ENCODE assay signal across 25 cellular contexts in genomic region chr5:101136454-101136853, GRCh38.
"Had no signal": no experiment of that assay in that cellular context is flagged by ENCODE, and none has a peak within 500 bp of the region (broad histone marks: within the 10 kb centered on the region; RNA-seq: fewer than 3 reads in every experiment).

No MANE protein-coding gene starts in this region.

- H3K27ac ChIP-seq: epithelial cell of prostate, esophagus squamous epithelium, gastrocnemius medialis, heart right ventricle, left lung, lower lobe of right lung had no signal

- FAIRE-seq: islet of Langerhans, keratinocyte had no signal

- DNase-seq: cortex of kidney; effector CD8-positive, alpha-beta T cell; effector memory CD8-positive, alpha-beta T cell; endodermal cell; erythroblast; esophagus squamous epithelium; foreskin fibroblast; foreskin melanocyte; gastrocnemius medialis; glutamatergic neuron; head of caudate nucleus; heart right ventricle; hippocampal formation; left cardiac atrium; left lung; left ventricle myocardium superior; lower lobe of right lung; mesenchymal stem cell; mucosa of descending colon; naive B cell; naive thymus-derived CD8-positive, alpha-beta T cell had no signal

- H3K9me3 ChIP-seq: esophagus squamous epithelium, gastrocnemius medialis, left lung, lower lobe of right lung had no signal

- ATAC-seq: effector memory CD8-positive, alpha-beta T cell; esophagus mucosa; gastrocnemius medialis; heart right ventricle; left cardiac atrium; left lung; left ventricle myocardium superior; lower lobe of right lung; mucosa of descending colon; naive thymus-derived CD8-positive, alpha-beta T cell had no signal

- H3K4me3 ChIP-seq: esophagus squamous epithelium, gastrocnemius medialis, heart right ventricle, left lung, lower lobe of right lung, mucosa of descending colon had no signal

- H3K4me1 ChIP-seq: esophagus squamous epithelium, gastrocnemius medialis, heart right ventricle, left lung, lower lobe of right lung had no signal
